1 cellular context compared by ENCODE assay signal in genomic region chr1:24968941-24969585, GRCh38.
TF ChIP-seq lines count a peak whose summit lies in the region.

No MANE protein-coding gene starts in this region.

TF ChIP-seq in H1, 55 proteins besides CTCF, POLR2A, EP300 and RAD21:
- no peak for TF ChIP-seq CREB1 (IDR thresholded peaks at IDR 0.05)
- 0 out of 2 replicates have a peak, but pooled peaks have one; percentile 14 for TF ChIP-seq TEAD4 (IDR thresholded peaks at IDR 0.05; ENCODE audit: low read depth, low read length)
